In the genomic region with DNA sequence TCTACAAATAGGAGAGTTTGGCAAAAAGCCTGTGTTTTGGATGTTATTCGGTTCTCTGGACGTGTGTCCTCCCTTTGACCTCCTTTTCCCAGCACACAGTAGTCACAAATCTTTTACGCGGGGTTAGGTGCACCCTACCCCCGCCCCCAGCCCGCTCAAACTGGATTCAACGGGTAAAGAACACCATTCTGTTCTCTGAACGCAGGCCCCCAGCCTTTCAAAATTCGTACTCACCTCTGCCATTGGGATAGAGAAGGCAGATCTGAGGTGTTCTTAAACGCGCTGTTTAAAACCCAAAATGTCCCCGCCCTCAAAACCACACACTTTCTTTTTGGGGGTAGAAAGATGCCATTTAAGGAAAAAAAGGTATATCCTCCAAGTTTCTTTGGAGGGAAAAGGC, we compare ENCODE assay signal across 9 cellular contexts. TPM values are rescaled to one million over a fixed set of nuclear protein-coding genes. Genes with fewer than 3 reads are reported as not detected.
DNase-seq lines count a peak whose midpoint lies in the region; ATAC-seq lines count a peak whose summit lies in the region.
"Had no signal": no experiment of that assay in that cellular context is flagged by ENCODE, and none has a peak within 500 bp of the region (broad histone marks: within the 10 kb centered on the region; RNA-seq: fewer than 3 reads in every experiment).

No MANE protein-coding gene starts in this region.

- H3K4me1 Mint-ChIP-seq in activated T-cell treated with anti-CD3 and anti-CD28 coated beads, Interleukin-2, amount 50 U/mL, for 72 hours (ENCODE audit: low read depth): peaks cover 60% of the 10 kb centered on the region

- H3K27ac ChIP-seq in substantia nigra (ENCODE audit: low read depth, low read length, poor library complexity, severe bottlenecking): no peak overlapping the region

- H3K27ac Mint-ChIP-seq in activated T-cell treated with anti-CD3 and anti-CD28 coated beads, Interleukin-2, amount 50 U/mL, for 72 hours: peak overlapping the region; percentile 83
- H3K27ac Mint-ChIP-seq: memory B cell had no signal

- peak; percentile 25 for DNase-seq in DMS 273 (lab: John Stamatoyannopoulos, UW; ENCODE audit: unreplicated experiment)
- DNase-seq in DMS 273 treated with DMSO at 0.1 percent for 48 hours (lab: John Stamatoyannopoulos, UW): no peak
- DNase-seq in activated T-cell treated with anti-CD3 and anti-CD28 coated beads, Interleukin-2, amount 50 U/mL, for 72 hours: peak; percentile 54 to 57
- DNase-seq in stimulated activated naive CD8-positive, alpha-beta T cell treated with anti-CD3 and anti-CD28 coated beads, Interleukin-15, Interleukin-2, amounts not matched to agents 100 U/mL and 50 U/mL, for 24 hours: peak; percentile 49
- DNase-seq in NCI-H2196 (lab: John Stamatoyannopoulos, UW; ENCODE audit: unreplicated experiment): no peak
- DNase-seq in substantia nigra (lab: John Stamatoyannopoulos, UW): no peak

- ATAC-seq in activated T-cell treated with anti-CD3 and anti-CD28 coated beads, Interleukin-2, amount 50 U/mL, for 72 hours (replicated peaks in 1 of 2): peak; percentile 24 to 25
- peak; percentile 10 for ATAC-seq in stimulated activated naive CD8-positive, alpha-beta T cell treated with anti-CD3 and anti-CD28 coated beads, Interleukin-15, Interleukin-2, amounts not matched to agents 100 U/mL and 50 U/mL, for 24 hours
- no peak for ATAC-seq in HG02798 (IDR thresholded peaks at IDR 0.05; ENCODE audit: poor library complexity, unreplicated experiment)

- no peaks in the 10 kb centered on the region for H3K9me3 Mint-ChIP-seq in activated T-cell treated with anti-CD3 and anti-CD28 coated beads, Interleukin-2, amount 50 U/mL, for 72 hours
- H3K9me3 Mint-ChIP-seq: memory B cell had no signal

- peak overlapping the region; percentile 64; the same call in 1 of the 2 replicates for H3K4me3 ChIP-seq in iPS-18c (ENCODE audit: insufficient read depth, low read depth, low read length)

- H3K27me3 Mint-ChIP-seq in activated T-cell treated with anti-CD3 and anti-CD28 coated beads, Interleukin-2, amount 50 U/mL, for 72 hours (ENCODE audit: low read depth): peaks cover 8% of the 10 kb centered on the region

- H3K36me3 Mint-ChIP-seq in activated T-cell treated with anti-CD3 and anti-CD28 coated beads, Interleukin-2, amount 50 U/mL, for 72 hours (ENCODE audit: insufficient read depth in 2 of 2): peaks cover 12 to 27% of the 10 kb centered on the region in 2 donors
- H3K36me3 Mint-ChIP-seq: memory B cell had no signal

- peak overlapping the region; percentile 100 for H3K4me3 Mint-ChIP-seq in activated T-cell treated with anti-CD3 and anti-CD28 coated beads, Interleukin-2, amount 50 U/mL, for 72 hours

- H3K9me3 ChIP-seq in iPS-18c (ENCODE audit: control insufficient read depth, insufficient read depth, low read length): no peaks in the 10 kb centered on the region

RNA-seq across cellular contexts. Expression of gene LEF1, which starts 2.7 kb away (rescaled TPM):
- 100 to 1,000 TPM; 130 to 175 TPM for total RNA-seq in activated T-cell treated with anti-CD3 and anti-CD28 coated beads, Interleukin-2, amount 50 U/mL, for 72 hours

Comparison
In these comparisons a context has a peak if more than half of its experiments do, and no peak if none do; other contexts are left out.
1. DNase-seq: peak in DMS 273 (single experiment), activated T-cell treated with anti-CD3 and anti-CD28 coated beads, Interleukin-2, amount 50 U/mL, for 72 hours (2 of 2) and stimulated activated naive CD8-positive, alpha-beta T cell treated with anti-CD3 and anti-CD28 coated beads, Interleukin-15, Interleukin-2, amounts not matched to agents 100 U/mL and 50 U/mL, for 24 hours (single experiment); none in DMS 273 treated with DMSO at 0.1 percent for 48 hours (single experiment), NCI-H2196 (single experiment) and substantia nigra (0 of 49).